1 cellular context compared by ENCODE assay signal in genomic region chr1:154982897-154983648, GRCh38.
TF ChIP-seq lines count a peak whose summit lies in the region.

TSS of gene FLAD1 (plus strand) at chr1:154983344. CDS start at chr1:154983695, 351 bp downstream.

TF ChIP-seq in HepG2, 621 proteins besides CTCF, POLR2A, EP300 and RAD21 (continued from another document and continues in another):
- TF ChIP-seq ZBTB40 (IDR thresholded peaks at IDR 0.05) (peak; percentile 73), ZBTB40 (CRISPR knock-in tag; IDR thresholded peaks at IDR 0.05) (no peak), MXD1 (CRISPR knock-in tag; IDR thresholded peaks at IDR 0.05) (peak; percentile 76; the same call in 1 of the 2 replicates), KAT8 (CRISPR knock-in tag; IDR thresholded peaks at IDR 0.05) (peak; percentile 93), THRA (CRISPR knock-in tag; IDR thresholded peaks at IDR 0.05; ENCODE audit: borderline replicate concordance) (peak; percentile 46; the same call in 1 of the 2 replicates), MTERF4 (CRISPR knock-in tag; IDR thresholded peaks at IDR 0.05) (no peak), KDM4B (CRISPR knock-in tag; IDR thresholded peaks at IDR 0.05) (0 out of 2 replicates have a peak, but pooled peaks have one; percentile 61), ZGPAT (CRISPR knock-in tag; IDR thresholded peaks at IDR 0.05) (peak; percentile 76; the same call in 1 of the 2 replicates), THAP9 (CRISPR knock-in tag; IDR thresholded peaks at IDR 0.05; ENCODE audit: borderline replicate concordance) (peak; percentile 74; the same call in 1 of the 2 replicates), ZNF619 (CRISPR knock-in tag; IDR thresholded peaks at IDR 0.05) (no peak), HOXA3 (CRISPR knock-in tag; IDR thresholded peaks at IDR 0.05) (peak; percentile 26; the same call in 1 of the 2 replicates), ZNF160 (CRISPR knock-in tag; IDR thresholded peaks at IDR 0.05) (no peak), ZKSCAN8 (CRISPR knock-in tag; IDR thresholded peaks at IDR 0.05; ENCODE audit: borderline replicate concordance) (peak; percentile 31; the same call in 1 of the 2 replicates), ZNF691 (CRISPR knock-in tag; IDR thresholded peaks at IDR 0.05; ENCODE audit: borderline replicate concordance, low read depth) (0 out of 2 replicates have a peak, but pooled peaks have one; percentile 47), ZFX (CRISPR knock-in tag; IDR thresholded peaks at IDR 0.05; ENCODE audit: low read depth) (peak; percentile 56; the same call in 1 of the 2 replicates), KDM2A (CRISPR knock-in tag; IDR thresholded peaks at IDR 0.05; ENCODE audit: borderline replicate concordance, low read depth) (peak; percentile 73; the same call in 1 of the 2 replicates), POLR2G (IDR thresholded peaks at IDR 0.05; ENCODE audit: low read depth, low read length) (peak; percentile 76), TGIF2 (CRISPR knock-in tag; IDR thresholded peaks at IDR 0.05) (peak; percentile 85), NFKBIZ (CRISPR knock-in tag; IDR thresholded peaks at IDR 0.05) (peak; percentile 84; the same call in 1 of the 2 replicates), ZNF124 (CRISPR knock-in tag; IDR thresholded peaks at IDR 0.05) (peak; percentile 74; the same call in 1 of the 2 replicates), NR0B2 (CRISPR knock-in tag; IDR thresholded peaks at IDR 0.05) (peak; percentile 84; the same call in 1 of the 2 replicates), XRCC5 (optimal IDR thresholded peaks at IDR 0.05; ENCODE audit: low read length) (peak; percentile 59), ZNF816 (CRISPR knock-in tag; IDR thresholded peaks at IDR 0.05; ENCODE audit: borderline replicate concordance) (0 out of 2 replicates have a peak, but pooled peaks have one; percentile 29), RNF2 (conservative IDR thresholded peaks at IDR 0.05; ENCODE audit: low read depth) (peak; percentile 31; the same call in 1 of the 2 replicates), ZSCAN25 (CRISPR knock-in tag; IDR thresholded peaks at IDR 0.05) (no peak; the same call in 1 of the 2 replicates), ZNF232 (CRISPR knock-in tag; IDR thresholded peaks at IDR 0.05; ENCODE audit: borderline replicate concordance) (peak; percentile 42; the same call in 1 of the 2 replicates), ATF1 (CRISPR knock-in tag; IDR thresholded peaks at IDR 0.05) (peak; percentile 83), THAP11 (CRISPR knock-in tag; IDR thresholded peaks at IDR 0.05) (peak; percentile 90), SAFB2 (CRISPR knock-in tag; IDR thresholded peaks at IDR 0.05; ENCODE audit: borderline replicate concordance, low read depth) (no peak), E2F2 (CRISPR knock-in tag; IDR thresholded peaks at IDR 0.05; ENCODE audit: borderline replicate concordance) (no peak), ZBTB26 (CRISPR knock-in tag; IDR thresholded peaks at IDR 0.05; ENCODE audit: borderline replicate concordance) (peak; percentile 54; the same call in 1 of the 2 replicates), E2F1 (CRISPR knock-in tag; IDR thresholded peaks at IDR 0.05) (peak; percentile 87)
